In the genomic region with DNA sequence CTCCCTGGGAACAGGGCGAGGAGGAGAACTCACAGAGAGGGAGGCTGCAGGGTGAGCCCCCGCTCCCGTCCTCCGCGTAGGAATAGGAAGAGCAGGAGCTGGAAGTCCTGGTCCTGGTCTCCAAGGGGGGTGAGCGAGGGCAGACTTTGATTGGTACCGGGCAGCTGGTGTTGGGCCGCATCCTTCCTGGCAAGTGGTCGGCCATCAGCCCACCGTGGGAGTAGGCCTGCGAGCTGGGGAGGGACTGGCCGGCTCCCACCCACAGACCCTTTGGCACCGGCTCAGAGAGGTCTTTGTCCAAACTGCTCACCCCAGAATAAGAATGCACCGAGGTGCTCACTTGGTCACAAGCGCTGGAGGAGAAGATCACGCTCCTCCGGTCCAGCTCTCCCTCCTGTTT, we compare ENCODE assay signal across 35 cellular contexts. TPM values are rescaled to one million over a fixed set of nuclear protein-coding genes. Genes with fewer than 3 reads are reported as not detected.
DNase-seq lines count a peak whose midpoint lies in the region; ATAC-seq and TF ChIP-seq lines count a peak whose summit lies in the region.
"Had no signal": no experiment of that assay in that cellular context is flagged by ENCODE, and none has a peak within 500 bp of the region (broad histone marks: within the 10 kb centered on the region; RNA-seq: fewer than 3 reads in every experiment).

No MANE protein-coding gene starts in this region.

- CTCF ChIA-PET in activated naive CD4-positive, alpha-beta T cell treated with anti-CD3 and anti-CD28 coated beads, Interleukin-2, amount 10 ng/mL, durations not matched to agents 7 days and 5 days (lab: Charles Lee) = interaction anchor here (1.0 to 3.1 kb wide), 3 partner anchors 10 to 529 kb away, joined by 3 to 13 read pairs (median 4); no protein-coding TSS in a partner anchor
- CTCF ChIA-PET in naive thymus-derived CD4-positive, alpha-beta T cell (lab: Charles Lee) = interaction anchor here (1.3 to 1.4 kb wide), 3 partner anchors 10 to 527 kb away, joined by 4 read pairs; no protein-coding TSS in a partner anchor
- CTCF ChIA-PET in activated CD4-positive, alpha-beta memory T cell treated with anti-CD3 and anti-CD28 coated beads for 36 hours (lab: Charles Lee) = interaction anchor here (3.6 kb wide), 1 partner anchor 9 kb away, joined by 26 read pairs; no protein-coding TSS in a partner anchor

- no peak for DNase-seq in activated naive CD4-positive, alpha-beta T cell treated with anti-CD3 and anti-CD28 coated beads, Interleukin-2, amount 10 ng/mL, durations not matched to agents 7 days and 5 days
- DNase-seq in activated naive CD4-positive, alpha-beta T cell (lab: John Stamatoyannopoulos, UW) = no peak
- no peak for DNase-seq in activated naive CD8-positive, alpha-beta T cell treated with anti-CD3 and anti-CD28 coated beads, Interleukin-2, amount 10 ng/mL, durations not matched to agents 7 days and 5 days
- DNase-seq in naive thymus-derived CD4-positive, alpha-beta T cell = no peak
- DNase-seq in activated CD4-positive, alpha-beta memory T cell treated with anti-CD3 and anti-CD28 coated beads for 36 hours = no peak
- DNase-seq in NCI-H2171 treated with DMSO at 0.1 percent for 48 hours (lab: John Stamatoyannopoulos, UW) (no peak), Peyer's patch (no peak), WERI-Rb-1 (no peak)
- DNase-seq: activated CD4-positive, alpha-beta T cell treated with anti-CD3 and anti-CD28 coated beads for 4 hours; activated T-cell treated with anti-CD3 and anti-CD28 coated beads, Interleukin-2, amount 50 U/mL, for 72 hours; AML-193; colonic mucosa; DMS 273 treated with DMSO at 0.1 percent for 48 hours; effector CD8-positive, alpha-beta T cell; HFFc6; left ventricle myocardium inferior; mesendoderm; NCI-H1417 treated with DMSO at 0.1 percent for 48 hours; NCI-H2081; NCI-H345; NCI-H69; PC-9; SIG-M5; sigmoid colon; stimulated activated CD4-positive, alpha-beta T cell treated with anti-CD3 and anti-CD28 coated beads, Interleukin-4, amount 100 ng/mL, for 24 hours; upper lobe of right lung had no signal

- no peaks in the 10 kb centered on the region for H3K9me3 ChIP-seq in naive thymus-derived CD4-positive, alpha-beta T cell (ENCODE audit: control insufficient read depth in 2 of 3, low read length in 3 of 3)
- H3K9me3 ChIP-seq in Peyer's patch (no peaks in the 10 kb centered on the region), WERI-Rb-1 (ENCODE audit: severe bottlenecking) (no peaks in the 10 kb centered on the region)
- H3K9me3 ChIP-seq: A549, colonic mucosa, left ventricle myocardium inferior, neutrophil, psoas muscle, sigmoid colon, upper lobe of right lung had no signal

- H3K4me3 Mint-ChIP-seq in activated naive CD4-positive, alpha-beta T cell treated with anti-CD3 and anti-CD28 coated beads, Interleukin-2, amount 10 ng/mL, durations not matched to agents 7 days and 5 days = no peak overlapping the region
- H3K4me3 Mint-ChIP-seq in activated naive CD8-positive, alpha-beta T cell treated with anti-CD3 and anti-CD28 coated beads, Interleukin-2, amount 10 ng/mL, durations not matched to agents 7 days and 5 days = no peak overlapping the region
- no peak overlapping the region for H3K4me3 Mint-ChIP-seq in naive thymus-derived CD4-positive, alpha-beta T cell
- no peak overlapping the region for H3K4me3 Mint-ChIP-seq in activated CD4-positive, alpha-beta memory T cell treated with anti-CD3 and anti-CD28 coated beads for 36 hours
- H3K4me3 Mint-ChIP-seq: activated T-cell treated with anti-CD3 and anti-CD28 coated beads, Interleukin-2, amount 50 U/mL, for 72 hours; GM23338; HFFc6 had no signal

- no peaks in the 10 kb centered on the region for H3K27me3 Mint-ChIP-seq in activated naive CD4-positive, alpha-beta T cell treated with anti-CD3 and anti-CD28 coated beads, Interleukin-2, amount 10 ng/mL, durations not matched to agents 7 days and 5 days
- no peaks in the 10 kb centered on the region for H3K27me3 Mint-ChIP-seq in activated naive CD8-positive, alpha-beta T cell treated with anti-CD3 and anti-CD28 coated beads, Interleukin-2, amount 10 ng/mL, durations not matched to agents 7 days and 5 days
- no peaks in the 10 kb centered on the region for H3K27me3 Mint-ChIP-seq in naive thymus-derived CD4-positive, alpha-beta T cell
- H3K27me3 Mint-ChIP-seq in activated CD4-positive, alpha-beta memory T cell treated with anti-CD3 and anti-CD28 coated beads for 36 hours = no peaks in the 10 kb centered on the region

- H3K4me3 ChIP-seq in naive thymus-derived CD4-positive, alpha-beta T cell (ENCODE audit: low read length) = no peak overlapping the region
- H3K4me3 ChIP-seq in Peyer's patch (no peak overlapping the region), WERI-Rb-1 (ENCODE audit: low read depth, low read length) (no peak overlapping the region)
- H3K4me3 ChIP-seq: A549, cardiac muscle cell, colonic mucosa, GM23338, left ventricle myocardium inferior, PC-9, psoas muscle, sigmoid colon, upper lobe of right lung had no signal

- no peaks in the 10 kb centered on the region for H3K27me3 ChIP-seq in naive thymus-derived CD4-positive, alpha-beta T cell (ENCODE audit: control insufficient read depth in 2 of 2, insufficient read depth in 2 of 2, low read length in 2 of 2)
- H3K27me3 ChIP-seq in Peyer's patch (no peaks in the 10 kb centered on the region), WERI-Rb-1 (ENCODE audit: insufficient read depth, low read depth, severe bottlenecking) (no peaks in the 10 kb centered on the region)
- H3K27me3 ChIP-seq: cardiac muscle cell, colonic mucosa, sigmoid colon, upper lobe of right lung had no signal

- H3K27ac Mint-ChIP-seq in activated naive CD4-positive, alpha-beta T cell treated with anti-CD3 and anti-CD28 coated beads, Interleukin-2, amount 10 ng/mL, durations not matched to agents 7 days and 5 days = peak overlapping the region; percentile 55
- H3K27ac Mint-ChIP-seq in activated naive CD8-positive, alpha-beta T cell treated with anti-CD3 and anti-CD28 coated beads, Interleukin-2, amount 10 ng/mL, durations not matched to agents 7 days and 5 days = peak overlapping the region; percentile 32
- H3K27ac Mint-ChIP-seq in naive thymus-derived CD4-positive, alpha-beta T cell = peak overlapping the region in 7 of 9 donors; percentile 73 to 93 (median 87)
- H3K27ac Mint-ChIP-seq in activated CD4-positive, alpha-beta memory T cell treated with anti-CD3 and anti-CD28 coated beads for 36 hours = no peak overlapping the region
- H3K27ac Mint-ChIP-seq: GM23338, HFFc6 had no signal

- TF ChIP-seq CTCF in Peyer's patch (IDR thresholded peaks at IDR 0.05) = no peak
- TF ChIP-seq CTCF in WERI-Rb-1 (IDR thresholded peaks at IDR 0.05; ENCODE audit: low read depth, low read length) = no peak

- peaks cover 76% of the 10 kb centered on the region for H3K4me1 Mint-ChIP-seq in activated naive CD4-positive, alpha-beta T cell treated with anti-CD3 and anti-CD28 coated beads, Interleukin-2, amount 10 ng/mL, durations not matched to agents 7 days and 5 days
- peaks cover 60% of the 10 kb centered on the region for H3K4me1 Mint-ChIP-seq in activated naive CD8-positive, alpha-beta T cell treated with anti-CD3 and anti-CD28 coated beads, Interleukin-2, amount 10 ng/mL, durations not matched to agents 7 days and 5 days
- peaks cover 43 to 77% (median 74%) of the 10 kb centered on the region in 7 donors for H3K4me1 Mint-ChIP-seq in naive thymus-derived CD4-positive, alpha-beta T cell
- H3K4me1 Mint-ChIP-seq in activated CD4-positive, alpha-beta memory T cell treated with anti-CD3 and anti-CD28 coated beads for 36 hours (ENCODE audit: low read depth) = peaks cover 63% of the 10 kb centered on the region

- TF ChIP-seq POLR2A in Peyer's patch (IDR thresholded peaks at IDR 0.05) = no peak

- no peaks in the 10 kb centered on the region for H3K9me3 Mint-ChIP-seq in activated naive CD4-positive, alpha-beta T cell treated with anti-CD3 and anti-CD28 coated beads, Interleukin-2, amount 10 ng/mL, durations not matched to agents 7 days and 5 days
- H3K9me3 Mint-ChIP-seq in activated naive CD8-positive, alpha-beta T cell treated with anti-CD3 and anti-CD28 coated beads, Interleukin-2, amount 10 ng/mL, durations not matched to agents 7 days and 5 days = no peaks in the 10 kb centered on the region
- peaks cover 0 to 6% (median 0%) of the 10 kb centered on the region in 11 donors for H3K9me3 Mint-ChIP-seq in naive thymus-derived CD4-positive, alpha-beta T cell
- no peaks in the 10 kb centered on the region for H3K9me3 Mint-ChIP-seq in activated CD4-positive, alpha-beta memory T cell treated with anti-CD3 and anti-CD28 coated beads for 36 hours
- H3K9me3 Mint-ChIP-seq: activated T-cell treated with anti-CD3 and anti-CD28 coated beads, Interleukin-2, amount 50 U/mL, for 72 hours; GM23338; HFFc6 had no signal

- H3K27ac ChIP-seq in naive thymus-derived CD4-positive, alpha-beta T cell (ENCODE audit: low read depth, low read length) = no peak overlapping the region
- H3K27ac ChIP-seq in Peyer's patch (no peak overlapping the region), WERI-Rb-1 (no peak overlapping the region)
- H3K27ac ChIP-seq: A549, cardiac muscle cell, colonic mucosa, left ventricle myocardium inferior, neutrophil, PC-9, psoas muscle, sigmoid colon, upper lobe of right lung, VCaP had no signal

- H3K36me3 Mint-ChIP-seq in activated naive CD4-positive, alpha-beta T cell treated with anti-CD3 and anti-CD28 coated beads, Interleukin-2, amount 10 ng/mL, durations not matched to agents 7 days and 5 days = peaks cover 59% of the 10 kb centered on the region
- peaks cover 48% of the 10 kb centered on the region for H3K36me3 Mint-ChIP-seq in activated naive CD8-positive, alpha-beta T cell treated with anti-CD3 and anti-CD28 coated beads, Interleukin-2, amount 10 ng/mL, durations not matched to agents 7 days and 5 days
- peaks cover 10 to 52% (median 37%) of the 10 kb centered on the region in 5 donors for H3K36me3 Mint-ChIP-seq in naive thymus-derived CD4-positive, alpha-beta T cell
- H3K36me3 Mint-ChIP-seq in activated CD4-positive, alpha-beta memory T cell treated with anti-CD3 and anti-CD28 coated beads for 36 hours = peaks cover 50% of the 10 kb centered on the region

- POLR2A ChIA-PET in activated naive CD8-positive, alpha-beta T cell treated with anti-CD3 and anti-CD28 coated beads, Interleukin-2, amount 10 ng/mL, durations not matched to agents 7 days and 5 days (lab: Charles Lee) = no interaction called here
- POLR2A ChIA-PET in naive thymus-derived CD4-positive, alpha-beta T cell (lab: Charles Lee) = interaction anchor here (0.6 to 1.1 kb wide), 2 partner anchors 164 to 207 kb away, joined by 3 read pairs; no protein-coding TSS in a partner anchor
- POLR2A ChIA-PET in activated CD4-positive, alpha-beta memory T cell treated with anti-CD3 and anti-CD28 coated beads for 36 hours (lab: Charles Lee) = no interaction called here

- intact Hi-C loops in naive thymus-derived CD4-positive, alpha-beta T cell (cut with micrococcal nuclease) = no loop called here
- intact Hi-C loops in activated CD4-positive, alpha-beta memory T cell treated with anti-CD3 and anti-CD28 coated beads for 36 hours (cut with micrococcal nuclease) = no loop called here

- ATAC-seq in activated naive CD8-positive, alpha-beta T cell treated with anti-CD3 and anti-CD28 coated beads, Interleukin-2, amount 10 ng/mL, durations not matched to agents 7 days and 5 days (ENCODE audit: low read depth) = no peak
- ATAC-seq in naive thymus-derived CD4-positive, alpha-beta T cell = no peak
- ATAC-seq: A549; activated T-cell treated with anti-CD3 and anti-CD28 coated beads, Interleukin-2, amount 50 U/mL, for 72 hours; upper lobe of right lung had no signal

- H3K36me3 ChIP-seq in naive thymus-derived CD4-positive, alpha-beta T cell (ENCODE audit: control insufficient read depth in 2 of 3, insufficient read depth in 3 of 3, low read length in 3 of 3) = peaks cover 0 to 48% (median 12%) of the 10 kb centered on the region in 3 experiments
- H3K36me3 ChIP-seq in Peyer's patch (no peaks in the 10 kb centered on the region), WERI-Rb-1 (peaks cover 3% of the 10 kb centered on the region)
- H3K36me3 ChIP-seq: cardiac muscle cell, colonic mucosa, neutrophil, upper lobe of right lung had no signal

- H3K4me1 ChIP-seq in naive thymus-derived CD4-positive, alpha-beta T cell (ENCODE audit: control insufficient read depth in 2 of 2, insufficient read depth in 2 of 2, low read length in 2 of 2) = peaks cover 38 to 40% of the 10 kb centered on the region in 2 donors
- H3K4me1 ChIP-seq in Peyer's patch = no peaks in the 10 kb centered on the region
- H3K4me1 ChIP-seq: A549, colonic mucosa, left ventricle myocardium inferior, psoas muscle, sigmoid colon, upper lobe of right lung had no signal

RNA-seq across cellular contexts. Expression of a gene that starts 56.2 kb away (rescaled TPM):
- total RNA-seq in activated naive CD8-positive, alpha-beta T cell treated with anti-CD3 and anti-CD28 coated beads, Interleukin-2, amount 10 ng/mL, durations not matched to agents 7 days and 5 days = not detected
- under 1 TPM in 1 of 5 experiments, not detected in 4; 0.15 TPM for total RNA-seq in naive thymus-derived CD4-positive, alpha-beta T cell
- not detected for polyA plus RNA-seq in naive thymus-derived CD4-positive, alpha-beta T cell
- total RNA-seq in activated CD4-positive, alpha-beta memory T cell treated with anti-CD3 and anti-CD28 coated beads for 36 hours = not detected
- not detected for total RNA-seq in Peyer's patch
- total RNA-seq: activated T-cell treated with anti-CD3 and anti-CD28 coated beads, Interleukin-2, amount 50 U/mL, for 72 hours; astrocyte; cardiac muscle cell; colonic mucosa; epithelial cell of proximal tubule; GM23338; HFFc6; left ventricle myocardium inferior; LHCN-M2; PC-9; psoas muscle; sigmoid colon; upper lobe of right lung had no signal
- polyA plus RNA-seq: A549, cardiac muscle cell, GM23338, psoas muscle, sigmoid colon had no signal
